2 cellular contexts compared by ENCODE assay signal in the genomic region with DNA sequence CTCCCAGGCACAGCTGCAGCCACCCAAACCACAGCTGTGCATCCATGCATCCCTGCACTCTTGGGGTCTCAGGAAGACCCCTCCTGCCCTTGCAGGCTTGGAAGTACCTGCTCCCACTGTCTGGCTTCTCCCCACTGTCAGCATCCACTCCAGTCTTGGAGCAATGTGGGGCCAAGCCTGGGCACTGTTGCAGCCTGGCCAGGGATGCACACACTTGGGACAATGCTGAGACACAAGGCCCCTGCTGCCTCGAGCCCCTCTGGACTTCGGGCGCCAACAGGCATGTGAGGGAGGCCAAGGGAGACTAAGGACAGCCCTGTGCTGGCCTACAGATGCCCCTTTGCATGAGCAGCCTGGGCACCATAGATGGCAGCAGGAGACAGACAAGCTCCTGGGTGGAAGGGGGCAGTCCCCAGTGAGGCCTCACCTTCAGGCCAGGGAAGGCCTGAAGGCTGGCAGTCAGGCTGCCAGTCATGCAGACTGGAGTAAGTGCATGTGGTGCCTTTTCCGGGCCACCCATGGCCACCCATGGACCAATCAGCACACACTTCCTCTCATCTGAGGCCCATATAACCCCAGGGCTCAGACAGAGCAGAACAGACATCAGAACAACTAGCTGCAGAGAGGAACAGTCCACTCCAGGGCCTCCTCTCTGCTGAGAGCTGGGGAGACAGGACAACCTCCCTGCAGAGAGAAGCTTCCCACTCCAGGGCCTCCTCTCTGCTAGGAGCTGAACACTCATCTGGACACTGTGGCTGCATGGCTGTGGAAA.
TF ChIP-seq lines count a peak whose summit lies in the region.

No MANE protein-coding gene starts in this region.

TF ChIP-seq in GM23338, 12 proteins besides CTCF, POLR2A, EP300 and RAD21 (continued from another document):
- no peak for TF ChIP-seq EZH2 (IDR thresholded peaks at IDR 0.05; ENCODE audit: low read depth, unreplicated experiment)
- no peak for TF ChIP-seq ZNF331 (CRISPR knock-in tag; IDR thresholded peaks at IDR 0.05; ENCODE audit: low read depth)
- TF ChIP-seq, protein P1, sequence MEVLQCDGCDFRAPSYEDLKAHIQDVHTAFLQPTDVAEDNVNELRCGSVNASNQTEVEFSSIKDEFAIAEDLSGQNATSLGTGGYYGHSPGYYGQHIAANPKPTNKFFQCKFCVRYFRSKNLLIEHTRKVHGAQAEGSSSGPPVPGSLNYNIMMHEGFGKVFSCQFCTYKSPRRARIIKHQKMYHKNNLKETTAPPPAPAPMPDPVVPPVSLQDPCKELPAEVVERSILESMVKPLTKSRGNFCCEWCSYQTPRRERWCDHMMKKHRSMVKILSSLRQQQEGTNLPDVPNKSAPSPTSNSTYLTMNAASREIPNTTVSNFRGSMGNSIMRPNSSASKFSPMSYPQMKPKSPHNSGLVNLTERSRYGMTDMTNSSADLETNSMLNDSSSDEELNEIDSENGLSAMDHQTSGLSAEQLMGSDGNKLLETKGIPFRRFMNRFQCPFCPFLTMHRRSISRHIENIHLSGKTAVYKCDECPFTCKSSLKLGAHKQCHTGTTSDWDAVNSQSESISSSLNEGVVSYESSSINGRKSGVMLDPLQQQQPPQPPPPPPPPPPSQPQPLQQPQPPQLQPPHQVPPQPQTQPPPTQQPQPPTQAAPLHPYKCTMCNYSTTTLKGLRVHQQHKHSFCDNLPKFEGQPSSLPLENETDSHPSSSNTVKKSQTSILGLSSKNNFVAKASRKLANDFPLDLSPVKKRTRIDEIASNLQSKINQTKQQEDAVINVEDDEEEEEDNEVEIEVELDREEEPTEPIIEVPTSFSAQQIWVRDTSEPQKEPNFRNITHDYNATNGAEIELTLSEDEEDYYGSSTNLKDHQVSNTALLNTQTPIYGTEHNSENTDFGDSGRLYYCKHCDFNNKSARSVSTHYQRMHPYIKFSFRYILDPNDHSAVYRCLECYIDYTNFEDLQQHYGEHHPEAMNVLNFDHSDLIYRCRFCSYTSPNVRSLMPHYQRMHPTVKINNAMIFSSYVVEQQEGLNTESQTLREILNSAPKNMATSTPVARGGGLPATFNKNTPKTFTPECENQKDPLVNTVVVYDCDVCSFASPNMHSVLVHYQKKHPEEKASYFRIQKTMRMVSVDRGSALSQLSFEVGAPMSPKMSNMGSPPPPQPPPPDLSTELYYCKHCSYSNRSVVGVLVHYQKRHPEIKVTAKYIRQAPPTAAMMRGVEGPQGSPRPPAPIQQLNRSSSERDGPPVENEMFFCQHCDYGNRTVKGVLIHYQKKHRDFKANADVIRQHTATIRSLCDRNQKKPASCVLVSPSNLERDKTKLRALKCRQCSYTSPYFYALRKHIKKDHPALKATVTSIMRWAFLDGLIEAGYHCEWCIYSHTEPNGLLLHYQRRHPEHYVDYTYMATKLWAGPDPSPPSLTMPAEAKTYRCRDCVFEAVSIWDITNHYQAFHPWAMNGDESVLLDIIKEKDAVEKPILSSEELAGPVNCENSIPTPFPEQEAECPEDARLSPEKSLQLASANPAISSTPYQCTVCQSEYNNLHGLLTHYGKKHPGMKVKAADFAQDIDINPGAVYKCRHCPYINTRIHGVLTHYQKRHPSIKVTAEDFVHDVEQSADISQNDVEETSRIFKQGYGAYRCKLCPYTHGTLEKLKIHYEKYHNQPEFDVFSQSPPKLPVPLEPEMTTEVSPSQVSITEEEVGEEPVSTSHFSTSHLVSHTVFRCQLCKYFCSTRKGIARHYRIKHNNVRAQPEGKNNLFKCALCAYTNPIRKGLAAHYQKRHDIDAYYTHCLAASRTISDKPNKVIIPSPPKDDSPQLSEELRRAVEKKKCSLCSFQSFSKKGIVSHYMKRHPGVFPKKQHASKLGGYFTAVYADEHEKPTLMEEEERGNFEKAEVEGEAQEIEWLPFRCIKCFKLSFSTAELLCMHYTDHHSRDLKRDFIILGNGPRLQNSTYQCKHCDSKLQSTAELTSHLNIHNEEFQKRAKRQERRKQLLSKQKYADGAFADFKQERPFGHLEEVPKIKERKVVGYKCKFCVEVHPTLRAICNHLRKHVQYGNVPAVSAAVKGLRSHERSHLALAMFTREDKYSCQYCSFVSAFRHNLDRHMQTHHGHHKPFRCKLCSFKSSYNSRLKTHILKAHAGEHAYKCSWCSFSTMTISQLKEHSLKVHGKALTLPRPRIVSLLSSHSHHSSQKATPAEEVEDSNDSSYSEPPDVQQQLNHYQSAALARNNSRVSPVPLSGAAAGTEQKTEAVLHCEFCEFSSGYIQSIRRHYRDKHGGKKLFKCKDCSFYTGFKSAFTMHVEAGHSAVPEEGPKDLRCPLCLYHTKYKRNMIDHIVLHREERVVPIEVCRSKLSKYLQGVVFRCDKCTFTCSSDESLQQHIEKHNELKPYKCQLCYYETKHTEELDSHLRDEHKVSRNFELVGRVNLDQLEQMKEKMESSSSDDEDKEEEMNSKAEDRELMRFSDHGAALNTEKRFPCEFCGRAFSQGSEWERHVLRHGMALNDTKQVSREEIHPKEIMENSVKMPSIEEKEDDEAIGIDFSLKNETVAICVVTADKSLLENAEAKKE (CRISPR knock-in tag; IDR thresholded peaks at IDR 0.05), result no peak
- TF ChIP-seq NANOG (IDR thresholded peaks at IDR 0.05; ENCODE audit: borderline replicate concordance), result no peak
- no peak for TF ChIP-seq ETS1 (IDR thresholded peaks at IDR 0.05)

TF ChIP-seq in H1, 55 proteins besides CTCF, POLR2A, EP300 and RAD21 (continued from another document):
- TF ChIP-seq, protein P2, sequence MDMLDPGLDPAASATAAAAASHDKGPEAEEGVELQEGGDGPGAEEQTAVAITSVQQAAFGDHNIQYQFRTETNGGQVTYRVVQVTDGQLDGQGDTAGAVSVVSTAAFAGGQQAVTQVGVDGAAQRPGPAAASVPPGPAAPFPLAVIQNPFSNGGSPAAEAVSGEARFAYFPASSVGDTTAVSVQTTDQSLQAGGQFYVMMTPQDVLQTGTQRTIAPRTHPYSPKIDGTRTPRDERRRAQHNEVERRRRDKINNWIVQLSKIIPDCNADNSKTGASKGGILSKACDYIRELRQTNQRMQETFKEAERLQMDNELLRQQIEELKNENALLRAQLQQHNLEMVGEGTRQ (IDR thresholded peaks at IDR 0.05; ENCODE audit: low read length), result no peak
- TF ChIP-seq, protein P3, sequence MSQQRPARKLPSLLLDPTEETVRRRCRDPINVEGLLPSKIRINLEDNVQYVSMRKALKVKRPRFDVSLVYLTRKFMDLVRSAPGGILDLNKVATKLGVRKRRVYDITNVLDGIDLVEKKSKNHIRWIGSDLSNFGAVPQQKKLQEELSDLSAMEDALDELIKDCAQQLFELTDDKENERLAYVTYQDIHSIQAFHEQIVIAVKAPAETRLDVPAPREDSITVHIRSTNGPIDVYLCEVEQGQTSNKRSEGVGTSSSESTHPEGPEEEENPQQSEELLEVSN (IDR thresholded peaks at IDR 0.05), result no peak
- TF ChIP-seq BACH1 (IDR thresholded peaks at IDR 0.05; ENCODE audit: low read length), result no peak
- no peak for TF ChIP-seq CTBP2 (IDR thresholded peaks at IDR 0.05; ENCODE audit: borderline replicate concordance, insufficient read depth, insufficient read length, low read length)
- no peak for TF ChIP-seq HDAC6 (IDR thresholded peaks at IDR 0.05; ENCODE audit: low read depth, low read length)
- no peak for TF ChIP-seq YY1 (IDR thresholded peaks at IDR 0.05; ENCODE audit: low read depth, low read length)
- no peak for TF ChIP-seq BRCA1 (IDR thresholded peaks at IDR 0.05; ENCODE audit: low read depth, low read length)
- no peak for TF ChIP-seq ZNF274 (IDR thresholded peaks at IDR 0.05; ENCODE audit: borderline replicate concordance, extremely low read depth, low read length)
- TF ChIP-seq EZH2 (IDR thresholded peaks at IDR 0.05; ENCODE audit: low read depth, low read length, severe bottlenecking), result no peak
- no peak for TF ChIP-seq RXRA (IDR thresholded peaks at IDR 0.05; ENCODE audit: insufficient read depth, low read depth, low read length)
- no peak for TF ChIP-seq NRF1 (IDR thresholded peaks at IDR 0.05; ENCODE audit: low read depth, low read length)
- TF ChIP-seq ASH2L (IDR thresholded peaks at IDR 0.05; ENCODE audit: low read length), result no peak
- TF ChIP-seq SRF (IDR thresholded peaks at IDR 0.05; ENCODE audit: low read depth, low read length), result no peak
- TF ChIP-seq TAF7 (optimal IDR thresholded peaks at IDR 0.05; ENCODE audit: borderline replicate concordance, low read depth, low read length), result no peak
- TF ChIP-seq CHD2 (IDR thresholded peaks at IDR 0.05; ENCODE audit: low read length), result no peak
- TF ChIP-seq GABPA (IDR thresholded peaks at IDR 0.05; ENCODE audit: borderline replicate concordance, insufficient read depth, low read length), result no peak
- no peak for TF ChIP-seq CEBPB (IDR thresholded peaks at IDR 0.05; ENCODE audit: low read depth, low read length)
